In the genomic region with DNA sequence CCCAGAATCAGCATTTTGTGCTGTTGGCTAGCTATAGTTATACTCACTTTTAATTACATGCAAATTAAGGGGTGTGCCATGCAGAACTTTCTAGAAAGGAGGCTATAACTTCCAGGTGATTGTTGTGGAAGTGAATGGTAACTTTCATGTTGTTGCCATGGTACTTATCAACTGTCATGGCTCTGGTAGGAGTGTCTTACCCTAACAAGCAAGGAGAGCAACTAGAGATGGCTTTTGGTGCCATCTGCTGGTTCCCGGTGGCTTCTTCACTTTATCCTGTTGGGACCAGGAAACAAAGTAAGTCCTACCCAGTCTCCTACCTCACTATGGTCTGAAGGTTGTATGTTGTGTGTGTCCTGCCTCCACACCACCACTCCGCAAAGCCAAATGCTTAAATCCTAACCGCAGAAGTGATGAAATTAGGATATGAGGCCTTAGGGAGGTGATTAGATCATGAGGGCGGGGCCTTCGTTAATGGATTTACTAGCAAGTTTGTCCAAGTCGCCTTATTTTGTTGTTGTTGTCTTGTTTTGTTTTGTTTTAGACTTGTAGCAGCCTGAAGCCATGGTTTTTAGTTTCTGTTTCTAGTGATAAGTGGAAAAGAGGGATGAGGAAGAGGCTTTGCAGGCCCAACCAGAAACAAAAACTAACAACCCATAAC, we compare ENCODE assay signal across 8 cellular contexts. TPM values are rescaled to one million over a fixed set of nuclear protein-coding genes. Genes with fewer than 3 reads are reported as not detected.
DNase-seq lines count a peak whose midpoint lies in the region; ATAC-seq lines count a peak whose summit lies in the region.

No MANE protein-coding gene starts in this region.

- peak overlapping the region; percentile 47 for H3K4me3 Mint-ChIP-seq in T-helper 17 cell

- no peaks in the 10 kb centered on the region for H3K36me3 Mint-ChIP-seq in T-helper 17 cell (ENCODE audit: low read depth)

- peak; percentile 76 for DNase-seq in COLO668 (lab: John Stamatoyannopoulos, UW; ENCODE audit: unreplicated experiment)
- DNase-seq in HCEC 1CT, result peak; percentile 78
- peak; percentile 86 for DNase-seq in NCI-H2029 (lab: John Stamatoyannopoulos, UW)
- DNase-seq in T-helper 17 cell, result peak; percentile 46 to 76 (median 71)
- peak; percentile 40 for DNase-seq in amniotic stem cell (lab: John Stamatoyannopoulos, UW)
- peak; percentile 82 for DNase-seq in left cardiac atrium
- DNase-seq in putamen (ENCODE audit: low spot score), result peak; percentile 86

- peaks cover 17% of the 10 kb centered on the region for H3K4me1 Mint-ChIP-seq in T-helper 17 cell

- ATAC-seq in T-helper 17 cell (peak; percentile 53), left cardiac atrium (peak; percentile 2 to 9), HG02852 (IDR thresholded peaks at IDR 0.05; ENCODE audit: unreplicated experiment) (no peak)

- peak overlapping the region; percentile 65 for H3K27ac Mint-ChIP-seq in T-helper 17 cell

- no peaks in the 10 kb centered on the region for H3K9me3 ChIP-seq in T-helper 17 cell (ENCODE audit: control insufficient read depth, low read length, poor library complexity, severe bottlenecking)

- intact Hi-C loops in left cardiac atrium (cut with DNase I), result loop anchor here in 1 of 2 donors (2.0 to 10.0 kb wide), 4 partner anchors 169 to 659 kb away; partner anchors contain the start of gene ZNF559

- H3K27me3 Mint-ChIP-seq in T-helper 17 cell, result no peaks in the 10 kb centered on the region

RNA-seq across cellular contexts. Expression of gene FBXL12, which starts 22.6 kb away (rescaled TPM):
- total RNA-seq in T-helper 17 cell, result 10 to 100 TPM; 33.5 to 34.4 TPM
- 10 to 100 TPM; 12.8 to 14.5 TPM for total RNA-seq in left cardiac atrium

RNA-seq across cellular contexts. Expression of gene ZNF846, which starts 27.7 kb away (rescaled TPM):
- total RNA-seq in T-helper 17 cell (10 to 100 TPM in 1 of 2 donors, 1 to 10 TPM in 1; 3.9 to 12.0 TPM), left cardiac atrium (10 to 100 TPM in 1 of 2 donors, 1 to 10 TPM in 1; 8.8 to 12.7 TPM)

RNA-seq across cellular contexts. Expression of gene UBL5, which starts 31.5 kb away (rescaled TPM):
- total RNA-seq in T-helper 17 cell, result 100 to 1,000 TPM; 202 to 207 TPM
- total RNA-seq in left cardiac atrium, result 100 to 1,000 TPM; 414 to 466 TPM

RNA-seq across cellular contexts. Expression of gene PIN1, which starts 38.9 kb away (rescaled TPM):
- 10 to 100 TPM; 42.3 to 55.2 TPM for total RNA-seq in T-helper 17 cell
- total RNA-seq in left cardiac atrium, result 10 to 100 TPM; 73.7 to 74.9 TPM
